Comparison of ENCODE assay signal across 2 cellular contexts in genomic region chr17:30588798-30589247, GRCh38.
TF ChIP-seq lines count a peak whose summit lies in the region.

No MANE protein-coding gene starts in this region.

TF ChIP-seq in HepG2, 621 proteins besides CTCF, POLR2A, EP300 and RAD21 (continues in another document):
- TF ChIP-seq ZSCAN9 (CRISPR knock-in tag; IDR thresholded peaks at IDR 0.05; ENCODE audit: borderline replicate concordance) (no peak), CREB1 (IDR thresholded peaks at IDR 0.05) (peak; percentile 79), CREB1 (CRISPR knock-in tag; IDR thresholded peaks at IDR 0.05) (peak; percentile 84), PITX1 (CRISPR knock-in tag; IDR thresholded peaks at IDR 0.05) (peak; percentile 100), ZBED4 (CRISPR knock-in tag; IDR thresholded peaks at IDR 0.05; ENCODE audit: borderline replicate concordance) (0 out of 2 replicates have a peak, but pooled peaks have one; percentile 17), RCOR2 (CRISPR knock-in tag; IDR thresholded peaks at IDR 0.05) (peak; percentile 76; the same call in 1 of the 2 replicates), ZNF333 (CRISPR knock-in tag; IDR thresholded peaks at IDR 0.05; ENCODE audit: borderline replicate concordance) (no peak), KDM6A (CRISPR knock-in tag; IDR thresholded peaks at IDR 0.05; ENCODE audit: low read depth) (no peak; the same call in 1 of the 2 replicates), TBX2 (CRISPR knock-in tag; IDR thresholded peaks at IDR 0.05; ENCODE audit: borderline replicate concordance) (peak; percentile 91), ZNF264 (CRISPR knock-in tag; IDR thresholded peaks at IDR 0.05) (0 out of 2 replicates have a peak, but pooled peaks have one; percentile 28), YEATS4 (CRISPR knock-in tag; IDR thresholded peaks at IDR 0.05; ENCODE audit: borderline replicate concordance) (0 out of 2 replicates have a peak, but pooled peaks have one; percentile 30), POGZ (CRISPR knock-in tag; IDR thresholded peaks at IDR 0.05) (peak; percentile 82), ZMYM2 (CRISPR knock-in tag; IDR thresholded peaks at IDR 0.05) (peak; percentile 92), ZNF318 (CRISPR knock-in tag; IDR thresholded peaks at IDR 0.05) (peak; percentile 93; the same call in 1 of the 2 replicates)

TF ChIP-seq in K562, 482 proteins besides CTCF, POLR2A, EP300 and RAD21:
- TF ChIP-seq CBFA2T3 (IDR thresholded peaks at IDR 0.05) (peak; percentile 33), LEF1 (IDR thresholded peaks at IDR 0.05) (no peak)
